Comparison of ENCODE assay signal across 12 cellular contexts in the genomic region with DNA sequence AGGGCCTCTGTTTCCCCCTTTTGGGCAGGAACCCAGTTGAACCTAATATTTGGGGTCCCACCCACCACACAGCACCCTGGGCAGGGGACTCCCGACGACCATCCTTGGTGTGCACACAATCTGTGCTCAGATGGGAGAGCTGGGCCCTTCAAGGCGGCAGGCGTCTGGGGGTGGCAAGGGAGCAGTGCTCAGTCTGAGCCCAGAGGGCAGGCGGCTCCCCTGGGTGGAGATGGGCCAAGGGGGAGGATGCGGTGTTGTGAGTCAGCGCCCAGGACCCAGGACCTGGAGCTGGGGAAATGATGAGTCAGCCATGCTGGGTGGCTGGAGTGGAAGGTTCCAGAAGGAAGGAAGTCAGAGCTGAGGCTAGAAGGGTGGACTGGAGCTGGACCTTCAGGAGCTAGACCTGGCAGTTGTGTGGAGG. TPM values are rescaled to one million over a fixed set of nuclear protein-coding genes. Genes with fewer than 3 reads are reported as not detected.
A peak's percentile ranks its signal among the peaks of the same experiment; 100 is the strongest.
DNase-seq lines count a peak whose midpoint lies in the region; ATAC-seq and TF ChIP-seq lines count a peak whose summit lies in the region.
"Had no signal": no experiment of that assay in that cellular context is flagged by ENCODE, and none has a peak within 500 bp of the region (broad histone marks: within the 10 kb centered on the region; RNA-seq: fewer than 3 reads in every experiment).

No MANE protein-coding gene starts in this region.

- no peak for TF ChIP-seq CTCF in epithelial cell of esophagus (IDR thresholded peaks at IDR 0.05; ENCODE audit: insufficient read depth, low read depth, low read length, missing control alignments)
- TF ChIP-seq CTCF in omental fat pad (IDR thresholded peaks at IDR 0.05) = no peak

- ATAC-seq in omental fat pad (ENCODE audit: low FRiP score) (no peak), HG02973 (IDR thresholded peaks at IDR 0.05; ENCODE audit: unreplicated experiment) (no peak), GM18511 (IDR thresholded peaks at IDR 0.05; ENCODE audit: unreplicated experiment) (no peak)
- ATAC-seq: activated CD4-positive, CD25-positive, alpha-beta regulatory T cell treated with anti-CD3 and anti-CD28 coated beads, Interleukin-2, amount 50 U/mL, for 24 hours had no signal

- DNase-seq in Daoy (ENCODE audit: low read depth) (peak; percentile 93), M059J (ENCODE audit: low read depth) (peak; percentile 95), epithelial cell of esophagus (ENCODE audit: low read depth) (peak; percentile 84), non-pigmented ciliary epithelial cell (ENCODE audit: low read depth) (peak; percentile 13), omental fat pad (ENCODE audit: low spot score) (no peak)
- no peak for DNase-seq in activated CD4-positive, alpha-beta T cell treated with anti-CD3 and anti-CD28 coated beads for 1 hour
- DNase-seq: KG1 had no signal

- no peak overlapping the region for H3K4me3 ChIP-seq in epithelial cell of esophagus (ENCODE audit: low read length)
- H3K4me3 ChIP-seq: SJSA1, tibial artery had no signal

RNA-seq across cellular contexts. Expression of gene PROM2, which starts 3.8 kb away (rescaled TPM):
- 0.17 TPM in 1 of 2 replicates, not detected in the other for total RNA-seq in Daoy (2014; rRNA removed; shearing (Covaris generic))
- total RNA-seq in M059J (2014; rRNA removed; shearing (Covaris generic)) = 2.9 and 3.6 TPM in 2 replicates
- total RNA-seq in omental fat pad = 1 to 10 TPM in 2 of 4 donors, under 1 TPM in 2; 0.60 to 1.4 (median 1.1) TPM

RNA-seq across cellular contexts. Expression of gene KCNIP3, which starts 19.1 kb away (rescaled TPM):
- 2.6 and 5.5 TPM in 2 replicates for total RNA-seq in Daoy (2014; rRNA removed; shearing (Covaris generic))
- total RNA-seq in M059J (2014; rRNA removed; shearing (Covaris generic)) = 3.3 and 5.8 TPM in 2 replicates
- total RNA-seq in omental fat pad = 10 to 100 TPM in 1 of 4 donors, 1 to 10 TPM in 3; 5.5 to 37.4 (median 7.1) TPM

Comparison
In these comparisons a context has a peak if more than half of its experiments do, and no peak if none do; other contexts are left out.
1. DNase-seq: peak in Daoy (single experiment), M059J (single experiment), epithelial cell of esophagus (single experiment) and non-pigmented ciliary epithelial cell (single experiment); none in omental fat pad (single experiment) and activated CD4-positive, alpha-beta T cell treated with anti-CD3 and anti-CD28 coated beads for 1 hour (single experiment).